In genomic region chr4:21901831-21902230, GRCh38 we compare ENCODE assay signal across 21 cellular contexts. TPM values are rescaled to one million over a fixed set of nuclear protein-coding genes. Genes with fewer than 3 reads are reported as not detected.
DNase-seq lines count a peak whose midpoint lies in the region; ATAC-seq, FAIRE-seq and TF ChIP-seq lines count a peak whose summit lies in the region.
"Had no signal": no experiment of that assay in that cellular context is flagged by ENCODE, and none has a peak within 500 bp of the region (broad histone marks: within the 10 kb centered on the region; RNA-seq: fewer than 3 reads in every experiment).

No MANE protein-coding gene starts in this region.

- H3K27me3 ChIP-seq in bronchial epithelial cell (ENCODE audit: control insufficient read depth, insufficient read depth, low read length) (no peaks in the 10 kb centered on the region), keratinocyte (ENCODE audit: control insufficient read depth, extremely low read depth, insufficient read depth, low read length) (no peaks in the 10 kb centered on the region)

- ATAC-seq in GM19452 (IDR thresholded peaks at IDR 0.05; ENCODE audit: unreplicated experiment) (no peak), GM21717 (IDR thresholded peaks at IDR 0.05; ENCODE audit: unreplicated experiment) (no peak)
- ATAC-seq: activated CD8-positive, alpha-beta T cell treated with anti-CD3 and anti-CD28 coated beads for 36 hours; activated T-cell treated with anti-CD3 and anti-CD28 coated beads, Interleukin-2, amount 50 U/mL, for 4 hours; lower lobe of right lung; right cardiac atrium; stimulated activated effector memory CD8-positive, alpha-beta T cell treated with anti-CD3 and anti-CD28 coated beads, Interleukin-12 subunit alpha, Interleukin-12 subunit beta, amount 100 ng/mL, for 72 hours had no signal

- no peak overlapping the region for H3K4me3 ChIP-seq in AG10803 (ENCODE audit: low read length)
- no peak overlapping the region for H3K4me3 ChIP-seq in bronchial epithelial cell (ENCODE audit: low read depth, low read length)
- no peak overlapping the region for H3K4me3 ChIP-seq in keratinocyte (ENCODE audit: control insufficient read depth in 2 of 3, extremely low read depth in 1 of 3, insufficient read depth in 2 of 3, low read depth in 1 of 3, low read length in 3 of 3)
- H3K4me3 ChIP-seq: coronary artery, lower lobe of right lung, SK-N-MC had no signal

- no peaks in the 10 kb centered on the region for H3K36me3 ChIP-seq in bronchial epithelial cell (ENCODE audit: control insufficient read depth, insufficient read depth, low read length)
- H3K36me3 ChIP-seq in keratinocyte (ENCODE audit: control insufficient read depth in 2 of 2, extremely low read depth in 1 of 2, insufficient read depth in 2 of 2, low read length in 2 of 2), result no peaks in the 10 kb centered on the region
- H3K36me3 ChIP-seq: lower lobe of right lung had no signal

- no peaks in the 10 kb centered on the region for H3K79me2 ChIP-seq in keratinocyte (ENCODE audit: control insufficient read depth, insufficient read depth, low read length)

- H3K4me2 ChIP-seq in keratinocyte (ENCODE audit: control insufficient read depth, extremely low read depth, insufficient read depth, low read depth, low read length), result no peak overlapping the region

- H2AFZ ChIP-seq in keratinocyte (ENCODE audit: control insufficient read depth, low read length), result no peak overlapping the region

- TF ChIP-seq CTCF in AG10803 (conservative IDR thresholded peaks at IDR 0.05; ENCODE audit: low read length), result no peak
- TF ChIP-seq CTCF in bronchial epithelial cell (IDR thresholded peaks at IDR 0.05; ENCODE audit: insufficient read depth, low read length, severe bottlenecking), result no peak
- no peak for TF ChIP-seq CTCF in keratinocyte (optimal IDR thresholded peaks at IDR 0.05 in 1 of 3, IDR thresholded peaks at IDR 0.05 in 1 of 3, conservative IDR thresholded peaks at IDR 0.05 in 1 of 3; ENCODE audit: extremely low read depth in 1 of 3, insufficient read depth in 2 of 3, low read length in 3 of 3)

- peaks cover 8% of the 10 kb centered on the region for H3K4me1 ChIP-seq in keratinocyte (ENCODE audit: control insufficient read depth, extremely low read depth, insufficient read depth, low read length)
- H3K4me1 ChIP-seq: lower lobe of right lung had no signal

- H3K9me3 ChIP-seq in keratinocyte (ENCODE audit: control insufficient read depth, low read depth, low read length), result peaks cover 13% of the 10 kb centered on the region

- FAIRE-seq in bronchial epithelial cell (lab: Jason Lieb, UNC) (no peak), keratinocyte (lab: Jason Lieb, UNC) (no peak)

- no peak overlapping the region for H3K9ac ChIP-seq in keratinocyte (ENCODE audit: control insufficient read depth, extremely low read depth, insufficient read depth, low read length)

- peak overlapping the region; percentile 34 for H3K27ac ChIP-seq in keratinocyte (ENCODE audit: control insufficient read depth, insufficient read depth, low read length)
- H3K27ac ChIP-seq: coronary artery, lower lobe of right lung, SK-N-MC had no signal

- no peaks in the 10 kb centered on the region for H4K20me1 ChIP-seq in keratinocyte (ENCODE audit: control insufficient read depth, extremely low read depth, insufficient read depth, low read length)

- peak; percentile 5 for DNase-seq in AG10803 (ENCODE audit: low read depth)
- DNase-seq in NCI-H226, result peak; percentile 37
- DNase-seq in bronchial epithelial cell (ENCODE audit: low read depth), result peak; percentile 56
- DNase-seq in keratinocyte (ENCODE audit: low read depth, low spot score), result no peak
- no peak for DNase-seq in SIG-M5 (lab: John Stamatoyannopoulos, UW)
- no peak for DNase-seq in ecto neural progenitor cell (ENCODE audit: low spot score)
- DNase-seq: activated CD8-positive, alpha-beta T cell treated with anti-CD3 and anti-CD28 coated beads for 36 hours; activated naive CD4-positive, alpha-beta T cell treated with anti-CD3 and anti-CD28 coated beads, Interleukin-2, amount 50 U/mL, for 16 hours; activated T-cell treated with anti-CD3 and anti-CD28 coated beads, Interleukin-2, amount 50 U/mL, for 4 hours; CD4-positive, alpha-beta T cell; lower lobe of right lung; NCI-H1105; NCI-H2171; right cardiac atrium; T-helper 9 cell had no signal

- no peaks in the 10 kb centered on the region for H3K9me1 ChIP-seq in keratinocyte (ENCODE audit: control insufficient read depth, extremely low read depth, insufficient read depth, low read length)

- dilution Hi-C loops in keratinocyte (cut with MboI; ENCODE audit: extremely low pct_ligation_motif_present, low sequenced_read_pairs), result no loop called here

RNA-seq across cellular contexts. Expression of gene KCNIP4, which starts 46.7 kb away (rescaled TPM):
- 0.53 and 1.4 TPM in 2 replicates for total RNA-seq in bronchial epithelial cell
- polyA plus RNA-seq in keratinocyte, result 0.07 to 0.09 TPM in 2 of 3 replicates, not detected in the other
- polyA plus RNA-seq in keratinocyte (2011; ENCODE audit: low read depth), result not detected
- polyA plus RNA-seq in keratinocyte (2011; cell fraction: cytosol; rRNA removed), result 0.21 TPM in 1 of 2 replicates, not detected in the other
- polyA plus RNA-seq in keratinocyte (2011; cell fraction: nucleus; rRNA removed), result not detected in 2 replicates
- 0.23 and 0.33 TPM in 2 replicates for polyA plus RNA-seq in keratinocyte (2012; ENCODE audit: low replicate concordance)
- not detected in 3 replicates for polyA minus RNA-seq in keratinocyte
- polyA minus RNA-seq in keratinocyte (2011; cell fraction: cytosol; rRNA and poly(A)+ RNA removed), result not detected
- polyA minus RNA-seq in keratinocyte (2011; cell fraction: nucleus; rRNA and poly(A)+ RNA removed), result not detected in 2 replicates
- total RNA-seq: activated CD8-positive, alpha-beta T cell treated with anti-CD3 and anti-CD28 coated beads for 36 hours; activated T-cell treated with anti-CD3 and anti-CD28 coated beads, Interleukin-2, amount 50 U/mL, for 4 hours; CD4-positive, alpha-beta T cell; lower lobe of right lung had no signal
- polyA plus RNA-seq: AG04450 had no signal

Comparison
In these comparisons a context has a peak if more than half of its experiments do, and no peak if none do; other contexts are left out.
1. DNase-seq: peak in AG10803 (single experiment), NCI-H226 (single experiment) and bronchial epithelial cell (single experiment); none in keratinocyte (single experiment), SIG-M5 (single experiment) and ecto neural progenitor cell (single experiment).